In the genomic region with DNA sequence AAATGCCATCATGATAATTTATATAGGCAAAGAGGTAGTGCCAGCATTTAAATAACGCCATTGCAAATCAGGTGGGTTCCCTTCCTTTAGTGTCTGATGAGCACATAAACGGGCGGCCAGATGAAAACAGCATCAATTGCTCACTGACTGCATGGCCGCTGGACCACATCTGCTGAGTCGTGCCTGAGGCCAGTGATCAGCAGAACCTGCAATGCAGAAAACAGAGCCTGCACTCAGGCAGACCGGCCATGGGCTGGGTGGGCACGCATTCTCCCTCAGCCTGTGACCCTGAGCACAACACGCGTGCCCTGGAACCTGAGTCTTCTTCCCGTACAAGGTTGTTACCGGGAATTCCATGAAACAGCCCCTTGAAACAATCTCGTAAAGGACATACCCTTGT, we compare ENCODE assay signal across 23 cellular contexts.
A peak's percentile ranks its signal among the peaks of the same experiment; 100 is the strongest.
DNase-seq lines count a peak whose midpoint lies in the region; ATAC-seq lines count a peak whose summit lies in the region.
"Had no signal": no experiment of that assay in that cellular context is flagged by ENCODE, and none has a peak within 500 bp of the region (broad histone marks: within the 10 kb centered on the region; RNA-seq: fewer than 3 reads in every experiment).

No MANE protein-coding gene starts in this region.

- no peak overlapping the region for H3K4me3 ChIP-seq in BLaER1
- H3K4me3 ChIP-seq: SJCRH30 had no signal

- CTCF ChIA-PET in activated CD4-positive, alpha-beta memory T cell treated with anti-CD3 and anti-CD28 coated beads for 36 hours (lab: Charles Lee), result no interaction called here

- no peak overlapping the region for H3K27ac ChIP-seq in BLaER1
- H3K27ac ChIP-seq: HL-60, SJCRH30 had no signal

- peaks cover 15% of the 10 kb centered on the region for H3K9me3 ChIP-seq in BLaER1
- H3K9me3 ChIP-seq: SJCRH30 had no signal

- DNase-seq in NCI-H526 (lab: John Stamatoyannopoulos, UW) (peak; percentile 54 to 64), islet precursor cell (peak; percentile 45), mucosa of gallbladder (ENCODE audit: low spot score) (peak; percentile 3), G401 (ENCODE audit: low spot score) (no peak), NCI-H69 (lab: John Stamatoyannopoulos, UW) (no peak)
- DNase-seq in activated CD4-positive, alpha-beta memory T cell treated with anti-CD3 and anti-CD28 coated beads for 36 hours, result no peak
- DNase-seq in stimulated activated naive B cell treated with anti-CD40 and anti-IgM and Interleukin-4, amounts not matched to agents 10 μg/mL and 1 μg/mL and 100 μg/mL, for 72 hours, result no peak
- DNase-seq: AML-193; Calu3; CD8-positive, alpha-beta memory T cell; DMS79 treated with DMSO at 0.1 percent for 48 hours; NCI-H1092; NCI-H1417 treated with DMSO at 0.1 percent for 48 hours; NCI-H1694 treated with DMSO at 0.1 percent for 48 hours; NCI-H2081; NCI-H2227 treated with DMSO at 0.1 percent for 48 hours; NCI-H774; PC-3; SJCRH30 had no signal

- no peak overlapping the region for H3K4me3 Mint-ChIP-seq in activated CD4-positive, alpha-beta memory T cell treated with anti-CD3 and anti-CD28 coated beads for 36 hours
- no peak overlapping the region for H3K4me3 Mint-ChIP-seq in stimulated activated naive B cell treated with anti-CD40 and anti-IgM and Interleukin-4, amounts not matched to agents 10 μg/mL and 1 μg/mL and 100 μg/mL, for 72 hours
- H3K4me3 Mint-ChIP-seq: CD14-positive monocyte; CD8-positive, alpha-beta memory T cell had no signal

- no peaks in the 10 kb centered on the region for H3K4me1 Mint-ChIP-seq in activated CD4-positive, alpha-beta memory T cell treated with anti-CD3 and anti-CD28 coated beads for 36 hours (ENCODE audit: low read depth)
- peaks cover 0 to 2% of the 10 kb centered on the region in 2 donors for H3K4me1 Mint-ChIP-seq in stimulated activated naive B cell treated with anti-CD40 and anti-IgM and Interleukin-4, amounts not matched to agents 10 μg/mL and 1 μg/mL and 100 μg/mL, for 72 hours
- H3K4me1 Mint-ChIP-seq: CD14-positive monocyte; CD8-positive, alpha-beta memory T cell had no signal

- intact Hi-C loops in activated CD4-positive, alpha-beta memory T cell treated with anti-CD3 and anti-CD28 coated beads for 36 hours (cut with micrococcal nuclease), result no loop called here

- no peaks in the 10 kb centered on the region for H3K27me3 Mint-ChIP-seq in activated CD4-positive, alpha-beta memory T cell treated with anti-CD3 and anti-CD28 coated beads for 36 hours
- no peaks in the 10 kb centered on the region for H3K27me3 Mint-ChIP-seq in stimulated activated naive B cell treated with anti-CD40 and anti-IgM and Interleukin-4, amounts not matched to agents 10 μg/mL and 1 μg/mL and 100 μg/mL, for 72 hours

- H3K9me3 Mint-ChIP-seq in activated CD4-positive, alpha-beta memory T cell treated with anti-CD3 and anti-CD28 coated beads for 36 hours, result peaks cover under 1% of the 10 kb centered on the region
- H3K9me3 Mint-ChIP-seq in stimulated activated naive B cell treated with anti-CD40 and anti-IgM and Interleukin-4, amounts not matched to agents 10 μg/mL and 1 μg/mL and 100 μg/mL, for 72 hours, result no peaks in the 10 kb centered on the region

- in situ Hi-C loops in G401 (cut with HindIII; ENCODE audit: low sequenced_read_pairs), result no loop called here

- POLR2A ChIA-PET in activated CD4-positive, alpha-beta memory T cell treated with anti-CD3 and anti-CD28 coated beads for 36 hours (lab: Charles Lee), result no interaction called here

- H3K36me3 Mint-ChIP-seq in activated CD4-positive, alpha-beta memory T cell treated with anti-CD3 and anti-CD28 coated beads for 36 hours, result no peaks in the 10 kb centered on the region
- H3K36me3 Mint-ChIP-seq in stimulated activated naive B cell treated with anti-CD40 and anti-IgM and Interleukin-4, amounts not matched to agents 10 μg/mL and 1 μg/mL and 100 μg/mL, for 72 hours, result no peaks in the 10 kb centered on the region
- H3K36me3 Mint-ChIP-seq: CD14-positive monocyte; CD8-positive, alpha-beta memory T cell had no signal

- no peak overlapping the region for H3K27ac Mint-ChIP-seq in activated CD4-positive, alpha-beta memory T cell treated with anti-CD3 and anti-CD28 coated beads for 36 hours
- H3K27ac Mint-ChIP-seq in stimulated activated naive B cell treated with anti-CD40 and anti-IgM and Interleukin-4, amounts not matched to agents 10 μg/mL and 1 μg/mL and 100 μg/mL, for 72 hours, result no peak overlapping the region
- H3K27ac Mint-ChIP-seq: CD8-positive, alpha-beta memory T cell had no signal

- no peak for ATAC-seq in stimulated activated naive B cell treated with anti-CD40 and anti-IgM and Interleukin-4, amounts not matched to agents 10 μg/mL and 1 μg/mL and 100 μg/mL, for 72 hours (replicated peaks)
- ATAC-seq: PC-3, Right ventricle myocardium inferior had no signal

- no peak overlapping the region for H3K9ac ChIP-seq in BLaER1

- H3K36me3 ChIP-seq in BLaER1, result no peaks in the 10 kb centered on the region
- H3K36me3 ChIP-seq: SJCRH30 had no signal

- H3K4me1 ChIP-seq in BLaER1, result peaks cover 15% of the 10 kb centered on the region
- H3K4me1 ChIP-seq: SJCRH30 had no signal

- H4K20me1 ChIP-seq in BLaER1, result no peaks in the 10 kb centered on the region

- H3K4me2 ChIP-seq in BLaER1, result 0 out of 2 replicates have a peak overlapping the region, but pooled peaks have one; percentile 14

- H3K27me3 ChIP-seq in BLaER1, result no peaks in the 10 kb centered on the region
- H3K27me3 ChIP-seq: SJCRH30 had no signal

Comparison
In these comparisons a context has a peak if more than half of its experiments do, and no peak if none do; other contexts are left out.
1. DNase-seq: peak in NCI-H526 (2 of 2), islet precursor cell (single experiment) and mucosa of gallbladder (single experiment); none in activated CD4-positive, alpha-beta memory T cell treated with anti-CD3 and anti-CD28 coated beads for 36 hours (single experiment), G401 (single experiment), stimulated activated naive B cell treated with anti-CD40 and anti-IgM and Interleukin-4, amounts not matched to agents 10 μg/mL and 1 μg/mL and 100 μg/mL, for 72 hours (single experiment) and NCI-H69 (single experiment).